14 cellular contexts compared by ENCODE assay signal in genomic region chr12:26713885-26714383, GRCh38.
DNase-seq lines count a peak whose midpoint lies in the region; ATAC-seq and FAIRE-seq lines count a peak whose summit lies in the region.
"Had no signal": no experiment of that assay in that cellular context is flagged by ENCODE, and none has a peak within 500 bp of the region (broad histone marks: within the 10 kb centered on the region; RNA-seq: fewer than 3 reads in every experiment).

No MANE protein-coding gene starts in this region.

- DNase-seq in HTR-8/SVneo (ENCODE audit: insufficient read length, low spot score) (no peak), NCI-H2029 treated with DMSO at 0.1 percent for 48 hours (lab: John Stamatoyannopoulos, UW) (no peak), SIG-M5 treated with dmso at 0.1 percent for 504 hours (lab: John Stamatoyannopoulos, UW; ENCODE audit: unreplicated experiment) (no peak)
- DNase-seq: activated CD4-positive, alpha-beta T cell treated with anti-CD3 and anti-CD28 coated beads for 1 hour; activated naive CD4-positive, alpha-beta T cell treated with anti-CD3 and anti-CD28 coated beads, Interleukin-2, amount 10 ng/mL, durations not matched to agents 7 days and 5 days; cortex of kidney; DMS 273 treated with DMSO at 0.1 percent for 48 hours; GOT3; KBM-7; uterus had no signal

- no peaks in the 10 kb centered on the region for H3K27me3 Mint-ChIP-seq in stimulated activated memory B cell treated with anti-CD40 and anti-IgM and Interleukin-4, amounts not matched to agents 10 μg/mL and 1 μg/mL and 100 μg/mL, for 72 hours
- H3K27me3 Mint-ChIP-seq: activated naive CD4-positive, alpha-beta T cell treated with anti-CD3 and anti-CD28 coated beads, Interleukin-2, amount 10 ng/mL, durations not matched to agents 7 days and 5 days had no signal

- H3K9me3 Mint-ChIP-seq in stimulated activated memory B cell treated with anti-CD40 and anti-IgM and Interleukin-4, amounts not matched to agents 10 μg/mL and 1 μg/mL and 100 μg/mL, for 72 hours, result no peaks in the 10 kb centered on the region
- H3K9me3 Mint-ChIP-seq: activated naive CD4-positive, alpha-beta T cell treated with anti-CD3 and anti-CD28 coated beads, Interleukin-2, amount 10 ng/mL, durations not matched to agents 7 days and 5 days had no signal

- FAIRE-seq in HTR-8/SVneo (lab: Jason Lieb, UNC), result no peak

- H3K36me3 Mint-ChIP-seq in stimulated activated memory B cell treated with anti-CD40 and anti-IgM and Interleukin-4, amounts not matched to agents 10 μg/mL and 1 μg/mL and 100 μg/mL, for 72 hours, result peaks cover 35% of the 10 kb centered on the region

- ATAC-seq in GM18909 (IDR thresholded peaks at IDR 0.05; ENCODE audit: poor library complexity, unreplicated experiment), result peak; percentile 76
- peak; percentile 76 for ATAC-seq in GM21619 (IDR thresholded peaks at IDR 0.05; ENCODE audit: unreplicated experiment)
- peak; percentile 67 for ATAC-seq in HG03135 (IDR thresholded peaks at IDR 0.05; ENCODE audit: unreplicated experiment)
- ATAC-seq in stimulated activated memory B cell treated with anti-CD40 and anti-IgM and Interleukin-4, amounts not matched to agents 10 μg/mL and 1 μg/mL and 100 μg/mL, for 72 hours, result peak; percentile 79

- H3K4me1 Mint-ChIP-seq in stimulated activated memory B cell treated with anti-CD40 and anti-IgM and Interleukin-4, amounts not matched to agents 10 μg/mL and 1 μg/mL and 100 μg/mL, for 72 hours, result peaks cover 47% of the 10 kb centered on the region
- H3K4me1 Mint-ChIP-seq: activated naive CD4-positive, alpha-beta T cell treated with anti-CD3 and anti-CD28 coated beads, Interleukin-2, amount 10 ng/mL, durations not matched to agents 7 days and 5 days had no signal

- peak overlapping the region; percentile 11 for H3K4me3 Mint-ChIP-seq in stimulated activated memory B cell treated with anti-CD40 and anti-IgM and Interleukin-4, amounts not matched to agents 10 μg/mL and 1 μg/mL and 100 μg/mL, for 72 hours
- H3K4me3 Mint-ChIP-seq: activated naive CD4-positive, alpha-beta T cell treated with anti-CD3 and anti-CD28 coated beads, Interleukin-2, amount 10 ng/mL, durations not matched to agents 7 days and 5 days had no signal

- H3K27ac Mint-ChIP-seq in stimulated activated memory B cell treated with anti-CD40 and anti-IgM and Interleukin-4, amounts not matched to agents 10 μg/mL and 1 μg/mL and 100 μg/mL, for 72 hours, result peak overlapping the region; percentile 70
- H3K27ac Mint-ChIP-seq: activated naive CD4-positive, alpha-beta T cell treated with anti-CD3 and anti-CD28 coated beads, Interleukin-2, amount 10 ng/mL, durations not matched to agents 7 days and 5 days had no signal
